In genomic region chr15:55661431-55661830, GRCh38 we compare ENCODE assay signal across 1 cellular context.
TF ChIP-seq lines count a peak whose summit lies in the region.

No MANE protein-coding gene starts in this region.

TF ChIP-seq in IMR-90, 13 proteins besides CTCF, POLR2A, EP300 and RAD21:
- TF ChIP-seq MXI1 (IDR thresholded peaks at IDR 0.05; ENCODE audit: borderline replicate concordance, low read depth, low read length) (no peak), CHD1 (IDR thresholded peaks at IDR 0.05; ENCODE audit: low read depth, low read length) (no peak), BHLHE40 (IDR thresholded peaks at IDR 0.05; ENCODE audit: low read depth, low read length) (no peak), SMC3 (IDR thresholded peaks at IDR 0.05; ENCODE audit: low read depth, low read length) (no peak), MAZ (IDR thresholded peaks at IDR 0.05; ENCODE audit: borderline replicate concordance, low read depth, low read length) (no peak), RFX5 (IDR thresholded peaks at IDR 0.05; ENCODE audit: low read depth, low read length) (no peak), RCOR1 (IDR thresholded peaks at IDR 0.05; ENCODE audit: insufficient replicate concordance, low read length) (no peak), CEBPB (IDR thresholded peaks at IDR 0.05; ENCODE audit: low read depth, low read length) (no peak), NFE2L2 (IDR thresholded peaks at IDR 0.05; ENCODE audit: low read depth, low read length) (no peak), FOS (IDR thresholded peaks at IDR 0.05; ENCODE audit: low read depth, low read length) (no peak), MAFK (IDR thresholded peaks at IDR 0.05; ENCODE audit: low read depth, low read length) (no peak), ELK1 (IDR thresholded peaks at IDR 0.05; ENCODE audit: borderline replicate concordance, low read depth, low read length) (no peak), USF2 (IDR thresholded peaks at IDR 0.05; ENCODE audit: low read depth, low read length) (no peak)
TF ChIP-seq in IMR-90: peak in this region for 0.
